ENCODE assay signal across 20 cellular contexts in the genomic region with DNA sequence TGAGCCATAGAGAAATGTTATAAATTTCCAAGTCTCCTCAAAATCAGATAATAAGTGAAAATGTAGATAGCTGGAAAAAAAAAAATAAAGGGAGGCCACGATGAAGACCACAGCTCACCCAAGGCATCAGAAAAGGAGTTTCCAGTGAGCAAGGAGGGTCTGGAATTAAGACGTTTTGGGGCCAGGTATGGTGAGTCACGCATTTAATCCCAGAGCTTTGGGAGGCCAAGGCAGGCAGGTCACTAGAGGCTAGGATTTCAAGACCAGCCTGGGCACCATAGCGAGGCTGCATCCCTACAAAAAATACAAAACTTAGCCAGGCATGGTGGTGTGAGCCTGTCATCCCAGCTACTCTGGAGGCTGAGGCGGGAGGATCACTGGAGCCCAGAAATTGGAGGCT.
"Had no signal": no experiment of that assay in that cellular context is flagged by ENCODE, and none has a peak within 500 bp of the region (broad histone marks: within the 10 kb centered on the region; RNA-seq: fewer than 3 reads in every experiment).

No MANE protein-coding gene starts in this region.

- H3K27ac ChIP-seq: breast epithelium, esophagus muscularis mucosa, heart right ventricle, right atrium auricular region, thyroid gland, vagina had no signal

- H3K36me3 ChIP-seq: breast epithelium, esophagus muscularis mucosa, heart right ventricle, right atrium auricular region, thyroid gland, vagina had no signal

- H3K4me1 ChIP-seq: breast epithelium, right atrium auricular region had no signal

- H3K9ac ChIP-seq: SK-N-SH had no signal

- H3K9me3 ChIP-seq: breast epithelium, esophagus muscularis mucosa, right atrium auricular region, SK-N-SH, thyroid gland, vagina had no signal

- H3K4me3 ChIP-seq: breast epithelium, esophagus muscularis mucosa, heart right ventricle, lung, right atrium auricular region, thyroid gland, vagina had no signal

- H3K4me2 ChIP-seq: SK-N-SH had no signal

- ATAC-seq: activated CD8-positive, alpha-beta memory T cell treated with anti-CD3 and anti-CD28 coated beads, Interleukin-2, amount 10 ng/mL, durations not matched to agents 7 days and 5 days; left colon had no signal

- H3K27me3 ChIP-seq: breast epithelium, esophagus muscularis mucosa, heart right ventricle, right atrium auricular region, thyroid gland, vagina had no signal

- DNase-seq: activated B cell treated with CpG ODN at 0.5 μM for 24 hours; activated CD4-positive, alpha-beta memory T cell treated with anti-CD3 and anti-CD28 coated beads, Interleukin-2, amount 10 ng/mL, durations not matched to agents 7 days and 5 days; activated CD4-positive, alpha-beta T cell treated with anti-CD3 and anti-CD28 coated beads for 4 hours; activated CD8-positive, alpha-beta memory T cell treated with anti-CD3 and anti-CD28 coated beads, Interleukin-2, amount 10 ng/mL, durations not matched to agents 7 days and 5 days; activated naive CD8-positive, alpha-beta T cell treated with anti-CD3 and anti-CD28 coated beads for 36 hours; anterior cingulate cortex; effector CD8-positive, alpha-beta T cell; heart right ventricle; immature natural killer cell; left colon; nephron progenitor cell; nucleus accumbens; SK-N-SH; stimulated activated naive CD4-positive, alpha-beta T cell; thyroid gland had no signal
